Comparison of ENCODE assay signal across 1 cellular context in the genomic region with DNA sequence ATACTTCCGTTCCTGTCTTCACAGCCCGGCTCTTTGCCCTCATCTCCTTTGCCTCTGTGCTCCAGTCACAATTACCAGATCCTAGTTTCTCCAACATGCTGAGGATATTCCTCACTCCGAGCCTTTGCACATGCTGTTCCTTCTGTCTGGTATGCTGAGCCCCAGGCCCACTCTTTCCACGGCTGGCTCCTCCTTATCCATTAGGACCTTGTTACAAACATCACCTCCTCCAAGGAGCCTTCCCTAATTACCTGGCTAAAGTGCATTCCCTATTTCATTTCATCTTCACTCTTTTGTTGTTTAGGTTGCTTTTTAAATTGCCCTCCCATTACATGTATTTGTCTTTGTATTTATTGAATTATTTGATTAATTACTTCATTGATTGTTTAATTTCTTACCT.
A peak's percentile ranks its signal among the peaks of the same experiment; 100 is the strongest.
TF ChIP-seq lines count a peak whose summit lies in the region.

No MANE protein-coding gene starts in this region.

TF ChIP-seq in HepG2, 621 proteins besides CTCF, POLR2A, EP300 and RAD21:
- no peak for TF ChIP-seq YEATS2 (CRISPR knock-in tag; IDR thresholded peaks at IDR 0.05; ENCODE audit: borderline replicate concordance)
- no peak for TF ChIP-seq CBX1 (IDR thresholded peaks at IDR 0.05; ENCODE audit: low read depth)
- TF ChIP-seq ELF4 (CRISPR knock-in tag; IDR thresholded peaks at IDR 0.05; ENCODE audit: borderline replicate concordance) = no peak
- TF ChIP-seq, protein P1, sequence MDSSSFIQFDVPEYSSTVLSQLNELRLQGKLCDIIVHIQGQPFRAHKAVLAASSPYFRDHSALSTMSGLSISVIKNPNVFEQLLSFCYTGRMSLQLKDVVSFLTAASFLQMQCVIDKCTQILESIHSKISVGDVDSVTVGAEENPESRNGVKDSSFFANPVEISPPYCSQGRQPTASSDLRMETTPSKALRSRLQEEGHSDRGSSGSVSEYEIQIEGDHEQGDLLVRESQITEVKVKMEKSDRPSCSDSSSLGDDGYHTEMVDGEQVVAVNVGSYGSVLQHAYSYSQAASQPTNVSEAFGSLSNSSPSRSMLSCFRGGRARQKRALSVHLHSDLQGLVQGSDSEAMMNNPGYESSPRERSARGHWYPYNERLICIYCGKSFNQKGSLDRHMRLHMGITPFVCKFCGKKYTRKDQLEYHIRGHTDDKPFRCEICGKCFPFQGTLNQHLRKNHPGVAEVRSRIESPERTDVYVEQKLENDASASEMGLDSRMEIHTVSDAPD (CRISPR knock-in tag; IDR thresholded peaks at IDR 0.05) = no peak
- no peak for TF ChIP-seq SAFB2 (CRISPR knock-in tag; IDR thresholded peaks at IDR 0.05; ENCODE audit: borderline replicate concordance, low read depth)
- no peak for TF ChIP-seq NFRKB (IDR thresholded peaks at IDR 0.05)
- no peak for TF ChIP-seq WIZ (CRISPR knock-in tag; IDR thresholded peaks at IDR 0.05)
- TF ChIP-seq ZMYM3 (CRISPR knock-in tag; IDR thresholded peaks at IDR 0.05) = peak; percentile 33; the same call in 1 of the 2 replicates
